In genomic region chr2:232502901-232503791, GRCh38 we compare ENCODE assay signal across 8 cellular contexts. TPM values are rescaled to one million over a fixed set of nuclear protein-coding genes. Genes with fewer than 3 reads are reported as not detected.
A peak's percentile ranks its signal among the peaks of the same experiment; 100 is the strongest.
DNase-seq lines count a peak whose midpoint lies in the region; ATAC-seq and TF ChIP-seq lines count a peak whose summit lies in the region.

No MANE protein-coding gene starts in this region.

- peaks cover 15% of the 10 kb centered on the region for H3K27me3 ChIP-seq in effector memory CD4-positive, alpha-beta T cell (replicated peaks; ENCODE audit: control insufficient read depth, insufficient read depth, low read length, poor library complexity, severe bottlenecking)
- H3K27me3 ChIP-seq in mucosa of rectum (ENCODE audit: control insufficient read depth in 2 of 2, insufficient read depth in 2 of 2, low read length in 2 of 2): peaks cover 22 to 26% of the 10 kb centered on the region in 2 donors
- H3K27me3 ChIP-seq in stomach smooth muscle (ENCODE audit: control insufficient read depth in 1 of 2, insufficient read depth in 2 of 2, low read length in 2 of 2): peaks cover 0 to 14% of the 10 kb centered on the region in 2 donors
- peaks cover 23% of the 10 kb centered on the region for H3K27me3 ChIP-seq in PC-3 (ENCODE audit: low read length)

- no peaks in the 10 kb centered on the region for H3K9me3 ChIP-seq in HEK293 (ENCODE audit: control insufficient read depth, insufficient read depth, low read depth, low read length)
- H3K9me3 ChIP-seq in effector memory CD4-positive, alpha-beta T cell (ENCODE audit: control insufficient read depth, low read length): no peaks in the 10 kb centered on the region
- no peaks in the 10 kb centered on the region for H3K9me3 ChIP-seq in mucosa of rectum (ENCODE audit: control insufficient read depth in 2 of 2, low read length in 2 of 2)
- no peaks in the 10 kb centered on the region for H3K9me3 ChIP-seq in stomach smooth muscle (ENCODE audit: control insufficient read depth in 2 of 2, low read length in 2 of 2)
- H3K9me3 ChIP-seq in PC-3 (ENCODE audit: low read length): no peaks in the 10 kb centered on the region

- H3K9me3 Mint-ChIP-seq in activated CD4-positive, alpha-beta T cell treated with anti-CD3 and anti-CD28 coated beads, Interleukin-2, amount 10 ng/mL, durations not matched to agents 24 days and 14 days: no peaks in the 10 kb centered on the region

- peaks cover 36% of the 10 kb centered on the region for H3K27me3 Mint-ChIP-seq in activated CD4-positive, alpha-beta T cell treated with anti-CD3 and anti-CD28 coated beads, Interleukin-2, amount 10 ng/mL, durations not matched to agents 24 days and 14 days

- H3K27ac Mint-ChIP-seq in activated CD4-positive, alpha-beta T cell treated with anti-CD3 and anti-CD28 coated beads, Interleukin-2, amount 10 ng/mL, durations not matched to agents 24 days and 14 days: no peak overlapping the region

- CTCF ChIA-PET in HEK293 (lab: Yijun Ruan, JAX): no interaction called here
- CTCF ChIA-PET in PC-3 (lab: Charles Lee): no interaction called here

- H3F3A ChIP-seq in PC-3 (ENCODE audit: low read length, unreplicated experiment): no peaks in the 10 kb centered on the region

- BruUV-seq in PC-3 (replicated peaks; lab: Mats Ljungman, UMichigan): no TSS peak

- H3K9ac ChIP-seq in mucosa of rectum (ENCODE audit: low read depth in 1 of 2, low read length in 2 of 2): no peak overlapping the region
- peak overlapping the region; percentile 46 to 71 for H3K9ac ChIP-seq in stomach smooth muscle (ENCODE audit: low read length in 2 of 2)
- H3K9ac ChIP-seq in PC-3 (ENCODE audit: low read length): no peak overlapping the region

- no peaks in the 10 kb centered on the region for H3K36me3 Mint-ChIP-seq in activated CD4-positive, alpha-beta T cell treated with anti-CD3 and anti-CD28 coated beads, Interleukin-2, amount 10 ng/mL, durations not matched to agents 24 days and 14 days (ENCODE audit: low read depth)

- H3K4me3 Mint-ChIP-seq in activated CD4-positive, alpha-beta T cell treated with anti-CD3 and anti-CD28 coated beads, Interleukin-2, amount 10 ng/mL, durations not matched to agents 24 days and 14 days: peak overlapping the region; percentile 75

- no peaks in the 10 kb centered on the region for H3K4me1 ChIP-seq in HEK293 (ENCODE audit: control insufficient read depth, insufficient read depth, low read length)
- H3K4me1 ChIP-seq in effector memory CD4-positive, alpha-beta T cell (ENCODE audit: control insufficient read depth, insufficient read depth, low read length, poor library complexity, severe bottlenecking): peaks cover 4% of the 10 kb centered on the region
- H3K4me1 ChIP-seq in mucosa of rectum (ENCODE audit: control insufficient read depth in 2 of 2, insufficient read depth in 2 of 2, low read length in 2 of 2): no peaks in the 10 kb centered on the region
- peaks cover 12% of the 10 kb centered on the region for H3K4me1 ChIP-seq in stomach smooth muscle (ENCODE audit: control insufficient read depth, insufficient read depth, low read length)
- H3K4me1 ChIP-seq in PC-3 (ENCODE audit: insufficient read depth, low read length): no peaks in the 10 kb centered on the region

- H3K27ac ChIP-seq in HEK293 (ENCODE audit: extremely low read depth, low read depth, low read length) (no peak overlapping the region), mucosa of rectum (ENCODE audit: low read depth in 2 of 2, low read length in 2 of 2) (no peak overlapping the region), stomach smooth muscle (ENCODE audit: low read length) (no peak overlapping the region), PC-3 (ENCODE audit: low read length) (no peak overlapping the region)
- H3K27ac ChIP-seq in effector memory CD4-positive, alpha-beta T cell (ENCODE audit: insufficient read depth, low read length, poor library complexity, severe bottlenecking): no peak overlapping the region

- H3K4me2 ChIP-seq in PC-3 (ENCODE audit: low read length): no peak overlapping the region

- POLR2A ChIA-PET in HEK293 (lab: Yijun Ruan, JAX): no interaction called here
- POLR2A ChIA-PET in PC-3 (lab: Charles Lee; ENCODE audit: unreplicated experiment): no interaction called here

- no peak for TF ChIP-seq CTCF in HEK293 (tag by site-specific recombination; IDR thresholded peaks at IDR 0.05)
- no peak for TF ChIP-seq CTCF in PC-3 (conservative IDR thresholded peaks at IDR 0.05; ENCODE audit: low read depth, low read length)

- no peaks in the 10 kb centered on the region for H3K79me2 ChIP-seq in PC-3 (ENCODE audit: low read length)

- peak; percentile 77 for DNase-seq in activated CD4-positive, alpha-beta T cell treated with anti-CD3 and anti-CD28 coated beads, Interleukin-2, amount 10 ng/mL, durations not matched to agents 24 days and 14 days
- peak; percentile 6 to 40 (median 18) for DNase-seq in effector memory CD4-positive, alpha-beta T cell
- DNase-seq in PC-3 (no peak), SKM-1 treated with dmso at 0.1 percent for 144 hours (lab: John Stamatoyannopoulos, UW; ENCODE audit: unreplicated experiment) (no peak)

- no peaks in the 10 kb centered on the region for H4K20me1 ChIP-seq in PC-3 (ENCODE audit: low read length)

- H3K36me3 ChIP-seq in HEK293 (ENCODE audit: control insufficient read depth in 2 of 2, insufficient read depth in 1 of 2, low read length in 2 of 2) (no peaks in the 10 kb centered on the region), mucosa of rectum (ENCODE audit: control insufficient read depth in 2 of 2, insufficient read depth in 2 of 2, low read length in 2 of 2) (no peaks in the 10 kb centered on the region), stomach smooth muscle (ENCODE audit: control insufficient read depth in 2 of 2, insufficient read depth in 2 of 2, low read length in 2 of 2) (no peaks in the 10 kb centered on the region), PC-3 (ENCODE audit: low read depth, low read length) (no peaks in the 10 kb centered on the region)
- no peaks in the 10 kb centered on the region for H3K36me3 ChIP-seq in effector memory CD4-positive, alpha-beta T cell (ENCODE audit: control insufficient read depth, insufficient read depth, low read length)

- H3K4me3 ChIP-seq in HEK293 (ENCODE audit: low read depth, low read length) (peak overlapping the region; percentile 30), mucosa of rectum (ENCODE audit: low read length in 2 of 2) (peak overlapping the region; percentile 9 to 38), stomach smooth muscle (ENCODE audit: low read length in 2 of 2) (peak overlapping the region; percentile 50 to 73), PC-3 (ENCODE audit: low read length) (no peak overlapping the region)
- H3K4me3 ChIP-seq in effector memory CD4-positive, alpha-beta T cell (ENCODE audit: insufficient read depth, low read depth, low read length, poor library complexity, severe bottlenecking): peak overlapping the region; percentile 29

- ATAC-seq in GM19395 (IDR thresholded peaks at IDR 0.05; ENCODE audit: unreplicated experiment) (no peak), PC-3 (no peak)

- H3K4me1 Mint-ChIP-seq in activated CD4-positive, alpha-beta T cell treated with anti-CD3 and anti-CD28 coated beads, Interleukin-2, amount 10 ng/mL, durations not matched to agents 24 days and 14 days: peaks cover 9% of the 10 kb centered on the region

- H2AFZ ChIP-seq in PC-3 (ENCODE audit: low read length): no peak overlapping the region

- intact Hi-C loops in activated CD4-positive, alpha-beta T cell treated with anti-CD3 and anti-CD28 coated beads, Interleukin-2, amount 10 ng/mL, durations not matched to agents 24 days and 14 days (cut with micrococcal nuclease): no loop called here
- intact Hi-C loops in PC-3 (cut with micrococcal nuclease): no loop called here

- no peaks in the 10 kb centered on the region for H3K9me2 ChIP-seq in PC-3 (replicated peaks; ENCODE audit: low read length)

TF ChIP-seq in HEK293, 187 proteins besides CTCF, POLR2A, EP300 and RAD21 (continues in another document):
- TF ChIP-seq ZNF548 (tag by site-specific recombination; IDR thresholded peaks at IDR 0.05) (no peak), YY2 (tag by site-specific recombination; IDR thresholded peaks at IDR 0.05) (no peak), PRDM6 (tag by site-specific recombination; IDR thresholded peaks at IDR 0.05) (no peak), HOXD13 (CRISPR knock-in tag; IDR thresholded peaks at IDR 0.05; ENCODE audit: borderline replicate concordance) (no peak), ZNF433 (tag by site-specific recombination; IDR thresholded peaks at IDR 0.05; ENCODE audit: low read depth) (no peak), ZFHX2 (tag by site-specific recombination; conservative IDR thresholded peaks at IDR 0.05) (no peak), GLI4 (tag by site-specific recombination; IDR thresholded peaks at IDR 0.05) (no peak), ZNF624 (tag by site-specific recombination; IDR thresholded peaks at IDR 0.05) (no peak), ZNF324 (tag by site-specific recombination; IDR thresholded peaks at IDR 0.05) (no peak)

RNA-seq across cellular contexts. Expression of gene ECEL1, which starts 15.5 kb away (rescaled TPM):
- total RNA-seq in activated CD4-positive, alpha-beta T cell treated with anti-CD3 and anti-CD28 coated beads, Interleukin-2, amount 10 ng/mL, durations not matched to agents 24 days and 14 days: 0.19 TPM in 1 of 2 replicates, not detected in the other
- total RNA-seq in PC-3 (2014; rRNA removed): not detected in 2 replicates

RNA-seq across cellular contexts. Expression of gene PRSS56, which starts 17.0 kb away (rescaled TPM):
- not detected in 2 replicates for total RNA-seq in activated CD4-positive, alpha-beta T cell treated with anti-CD3 and anti-CD28 coated beads, Interleukin-2, amount 10 ng/mL, durations not matched to agents 24 days and 14 days
- not detected in 2 replicates for total RNA-seq in PC-3 (2014; rRNA removed)

RNA-seq across cellular contexts. Expression of gene CHRND, which starts 22.8 kb away (rescaled TPM):
- total RNA-seq in activated CD4-positive, alpha-beta T cell treated with anti-CD3 and anti-CD28 coated beads, Interleukin-2, amount 10 ng/mL, durations not matched to agents 24 days and 14 days: not detected in 2 replicates
- not detected in 2 replicates for total RNA-seq in PC-3 (2014; rRNA removed)

RNA-seq across cellular contexts. Expression of gene CHRNG, which starts 36.3 kb away (rescaled TPM):
- total RNA-seq in activated CD4-positive, alpha-beta T cell treated with anti-CD3 and anti-CD28 coated beads, Interleukin-2, amount 10 ng/mL, durations not matched to agents 24 days and 14 days: not detected in 2 replicates
- not detected in 2 replicates for total RNA-seq in PC-3 (2014; rRNA removed)

RNA-seq across cellular contexts. Expression of gene ALPI, which starts 47.2 kb away (rescaled TPM):
- total RNA-seq in activated CD4-positive, alpha-beta T cell treated with anti-CD3 and anti-CD28 coated beads, Interleukin-2, amount 10 ng/mL, durations not matched to agents 24 days and 14 days: not detected in 2 replicates
- not detected in 2 replicates for total RNA-seq in PC-3 (2014; rRNA removed)

Comparison
In these comparisons a context has a peak if more than half of its experiments do, and no peak if none do; other contexts are left out.
1. DNase-seq: peak in activated CD4-positive, alpha-beta T cell treated with anti-CD3 and anti-CD28 coated beads, Interleukin-2, amount 10 ng/mL, durations not matched to agents 24 days and 14 days (single experiment) and effector memory CD4-positive, alpha-beta T cell (3 of 3); none in PC-3 (single experiment) and SKM-1 treated with dmso at 0.1 percent for 144 hours (single experiment).
2. H3K9ac ChIP-seq: peak in stomach smooth muscle (2 of 2); none in mucosa of rectum (0 of 2) and PC-3 (single experiment).